In the genomic region with DNA sequence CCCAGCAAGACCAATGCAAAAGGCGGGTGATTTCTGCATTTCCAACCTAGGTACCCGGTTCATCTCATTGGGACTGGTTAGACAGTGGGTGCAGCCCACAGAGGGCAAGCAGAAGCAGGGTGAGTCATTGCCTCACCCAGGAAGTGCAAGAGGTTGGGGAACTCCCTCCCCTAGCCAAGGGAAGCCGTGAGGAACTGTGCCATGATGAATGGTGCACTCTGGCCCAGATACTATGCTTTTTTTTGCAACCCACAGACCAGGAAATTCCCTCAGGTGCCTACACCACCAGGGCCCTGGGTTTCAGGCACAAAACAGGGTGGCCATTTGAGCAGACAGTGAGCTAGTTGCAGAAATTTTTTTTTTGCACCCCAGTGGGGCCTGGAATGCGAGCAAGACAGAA, we compare ENCODE assay signal across 9 cellular contexts.
A peak's percentile ranks its signal among the peaks of the same experiment; 100 is the strongest.
DNase-seq lines count a peak whose midpoint lies in the region; ATAC-seq and TF ChIP-seq lines count a peak whose summit lies in the region.
"Had no signal": no experiment of that assay in that cellular context is flagged by ENCODE, and none has a peak within 500 bp of the region (broad histone marks: within the 10 kb centered on the region; RNA-seq: fewer than 3 reads in every experiment).

No MANE protein-coding gene starts in this region.

- H3K36me3 Mint-ChIP-seq in T-cell (no peaks in the 10 kb centered on the region), progenitor cell of endocrine pancreas (ENCODE audit: insufficient read depth) (peaks cover 24% of the 10 kb centered on the region)

- H3K27me3 Mint-ChIP-seq in T-cell (peaks cover 0 to 5% of the 10 kb centered on the region in 2 donors), progenitor cell of endocrine pancreas (no peaks in the 10 kb centered on the region)

- no peak overlapping the region for H3K27ac ChIP-seq in foreskin keratinocyte
- H3K27ac ChIP-seq: pancreas had no signal

- H3K4me3 Mint-ChIP-seq in T-cell (peak overlapping the region in 1 of 3 donors; percentile 12), progenitor cell of endocrine pancreas (ENCODE audit: low read depth) (no peak overlapping the region)

- H3K27me3 ChIP-seq in foreskin keratinocyte: no peaks in the 10 kb centered on the region
- H3K27me3 ChIP-seq: pancreas had no signal

- peaks cover 4% of the 10 kb centered on the region for H3K4me1 ChIP-seq in foreskin keratinocyte
- H3K4me1 ChIP-seq: pancreas had no signal

- CTCF ChIA-PET in T-cell (lab: Charles Lee): no interaction called here

- peaks cover 0 to 38% (median 20%) of the 10 kb centered on the region in 3 donors for H3K9me3 Mint-ChIP-seq in T-cell
- H3K9me3 Mint-ChIP-seq in progenitor cell of endocrine pancreas (ENCODE audit: low read depth): peaks cover 44% of the 10 kb centered on the region

- H3K4me1 Mint-ChIP-seq in T-cell (peaks cover 14 to 21% (median 17%) of the 10 kb centered on the region in 3 donors), progenitor cell of endocrine pancreas (ENCODE audit: low read depth) (peaks cover 32% of the 10 kb centered on the region)

- DNase-seq in T-cell (peak in 27 of 34 experiments; percentile 1 to 43 (median 12)), foreskin keratinocyte (peak; percentile 66 to 75), midbrain (lab: John Stamatoyannopoulos, UW) (no peak), progenitor cell of endocrine pancreas (ENCODE audit: low spot score, unreplicated experiment) (no peak), NOMO-1 (lab: John Stamatoyannopoulos, UW; ENCODE audit: unreplicated experiment in 2 of 2) (no peak), NCI-H2227 treated with DMSO at 0.1 percent for 48 hours (lab: John Stamatoyannopoulos, UW) (no peak)
- DNase-seq: pancreas had no signal

- ATAC-seq in GM18502 (IDR thresholded peaks at IDR 0.05; ENCODE audit: poor library complexity, unreplicated experiment) (peak; percentile 74), HG02610 (IDR thresholded peaks at IDR 0.05; ENCODE audit: unreplicated experiment) (peak; percentile 76), T-cell (replicated peaks in 1 of 4) (peak; percentile 77 to 91 (median 82)), foreskin keratinocyte (peak; percentile 96)

- POLR2A ChIA-PET in T-cell (lab: Charles Lee): no interaction called here

- TF ChIP-seq CTCF in foreskin keratinocyte (conservative IDR thresholded peaks at IDR 0.05) (no peak), progenitor cell of endocrine pancreas (IDR thresholded peaks at IDR 0.05; ENCODE audit: unreplicated experiment) (no peak)

- H3K27ac Mint-ChIP-seq in T-cell: peak overlapping the region in 1 of 2 donors; percentile 32
- H3K27ac Mint-ChIP-seq in progenitor cell of endocrine pancreas: no peak overlapping the region

Comparison
In these comparisons a context has a peak if more than half of its experiments do, and no peak if none do; other contexts are left out.
1. DNase-seq: peak in T-cell (27 of 34) and foreskin keratinocyte (2 of 2); none in midbrain (single experiment), progenitor cell of endocrine pancreas (single experiment), NOMO-1 (0 of 2) and NCI-H2227 treated with DMSO at 0.1 percent for 48 hours (single experiment).
2. Peak in every context shown above with its lines, with median percentiles within 50 percentile points of each other: ATAC-seq.